In genomic region chr2:127614246-127614645, GRCh38 we compare ENCODE assay signal across 23 cellular contexts. TPM values are rescaled to one million over a fixed set of nuclear protein-coding genes. Genes with fewer than 3 reads are reported as not detected.
DNase-seq lines count a peak whose midpoint lies in the region; ATAC-seq and TF ChIP-seq lines count a peak whose summit lies in the region.
"Had no signal": no experiment of that assay in that cellular context is flagged by ENCODE, and none has a peak within 500 bp of the region (broad histone marks: within the 10 kb centered on the region; RNA-seq: fewer than 3 reads in every experiment).

No MANE protein-coding gene starts in this region.

- peak overlapping the region; percentile 77 for H3K9ac ChIP-seq in Loucy (ENCODE audit: low read depth, low read length, poor library complexity, severe bottlenecking)
- H3K9ac ChIP-seq: BLaER1, KMS-11 had no signal

- H3K36me3 Mint-ChIP-seq in activated naive CD4-positive, alpha-beta T cell treated with anti-CD3 and anti-CD28 coated beads, Interleukin-2, amount 10 ng/mL, durations not matched to agents 7 days and 5 days, result peaks cover 3% of the 10 kb centered on the region
- peaks cover 8% of the 10 kb centered on the region for H3K36me3 Mint-ChIP-seq in endothelial cell (ENCODE audit: low read depth, unreplicated experiment)

- WGBS in sigmoid colon, 2 donors, result 94 to 97% methylated on average over 2 of the region's 2 CpGs

- H3K4me1 ChIP-seq in Loucy (ENCODE audit: insufficient read depth, low read length, poor library complexity, severe bottlenecking) (peaks cover 58% of the 10 kb centered on the region), sigmoid colon (no peaks in the 10 kb centered on the region)

- peaks cover 22% of the 10 kb centered on the region for H3K4me1 Mint-ChIP-seq in activated naive CD4-positive, alpha-beta T cell treated with anti-CD3 and anti-CD28 coated beads, Interleukin-2, amount 10 ng/mL, durations not matched to agents 7 days and 5 days
- H3K4me1 Mint-ChIP-seq in endothelial cell (ENCODE audit: unreplicated experiment), result no peaks in the 10 kb centered on the region
- H3K4me1 Mint-ChIP-seq: H9 had no signal

- intact Hi-C loops in sigmoid colon (cut with DNase I), result no loop called here

- no peaks in the 10 kb centered on the region for H3K79me2 ChIP-seq in Loucy (ENCODE audit: insufficient read depth, low read length)

- peaks cover 12% of the 10 kb centered on the region; the same call in 1 of the 2 replicates for H3K9me3 ChIP-seq in Loucy (ENCODE audit: insufficient read depth, low read depth, low read length)
- H3K9me3 ChIP-seq in sigmoid colon, result peaks cover 0 to 8% (median 3%) of the 10 kb centered on the region in 4 donors

- H3K27me3 Mint-ChIP-seq in activated naive CD4-positive, alpha-beta T cell treated with anti-CD3 and anti-CD28 coated beads, Interleukin-2, amount 10 ng/mL, durations not matched to agents 7 days and 5 days, result peaks cover 47% of the 10 kb centered on the region
- H3K27me3 Mint-ChIP-seq in endothelial cell (ENCODE audit: unreplicated experiment), result peaks cover 6% of the 10 kb centered on the region

- H3K27me3 ChIP-seq in Loucy (ENCODE audit: insufficient read depth, low read length, poor library complexity, severe bottlenecking) (no peaks in the 10 kb centered on the region), sigmoid colon (no peaks in the 10 kb centered on the region)
- H3K27me3 ChIP-seq: BLaER1, MG63 had no signal

- no peak overlapping the region for H2AFZ ChIP-seq in Loucy (ENCODE audit: low read length)

- H3F3A ChIP-seq in Loucy (ENCODE audit: low read depth), result peaks cover 32% of the 10 kb centered on the region

- peaks cover 11% of the 10 kb centered on the region for H3K9me3 Mint-ChIP-seq in activated naive CD4-positive, alpha-beta T cell treated with anti-CD3 and anti-CD28 coated beads, Interleukin-2, amount 10 ng/mL, durations not matched to agents 7 days and 5 days
- peaks cover 4% of the 10 kb centered on the region for H3K9me3 Mint-ChIP-seq in endothelial cell (ENCODE audit: unreplicated experiment)

- H3K36me3 ChIP-seq in Loucy (ENCODE audit: insufficient read depth, low read length) (no peaks in the 10 kb centered on the region), sigmoid colon (no peaks in the 10 kb centered on the region)
- H3K36me3 ChIP-seq: BLaER1, MG63 had no signal

- no peak for TF ChIP-seq EP300 in sigmoid colon (IDR thresholded peaks at IDR 0.05)

- no peak for TF ChIP-seq CTCF in Loucy (conservative IDR thresholded peaks at IDR 0.05; ENCODE audit: low read length)
- no peak for TF ChIP-seq CTCF in sigmoid colon (IDR thresholded peaks at IDR 0.05)
- no peak for TF ChIP-seq CTCF in endothelial cell (IDR thresholded peaks at IDR 0.05; ENCODE audit: unreplicated experiment)

- CTCF ChIA-PET in activated naive CD4-positive, alpha-beta T cell treated with anti-CD3 and anti-CD28 coated beads, Interleukin-2, amount 10 ng/mL, durations not matched to agents 7 days and 5 days (lab: Charles Lee), result interaction anchor here (0.8 to 1.0 kb wide), 2 partner anchors 8 to 23 kb away, joined by 3 read pairs; no protein-coding TSS in a partner anchor

- ATAC-seq in left lobe of liver, result no peak
- ATAC-seq: Panc1 had no signal

- H3K4me3 Mint-ChIP-seq in activated naive CD4-positive, alpha-beta T cell treated with anti-CD3 and anti-CD28 coated beads, Interleukin-2, amount 10 ng/mL, durations not matched to agents 7 days and 5 days, result no peak overlapping the region
- no peak overlapping the region for H3K4me3 Mint-ChIP-seq in endothelial cell (ENCODE audit: unreplicated experiment)
- H3K4me3 Mint-ChIP-seq: CD8-positive, alpha-beta memory T cell; H9 had no signal

- H3K27ac ChIP-seq in sigmoid colon, result no peak overlapping the region
- H3K27ac ChIP-seq: BLaER1, HL-60, KMS-11 had no signal

- DNase-seq in activated naive CD4-positive, alpha-beta T cell treated with anti-CD3 and anti-CD28 coated beads, Interleukin-2, amount 10 ng/mL, durations not matched to agents 7 days and 5 days, result peak; percentile 4
- no peak for DNase-seq in activated naive CD4-positive, alpha-beta T cell (lab: John Stamatoyannopoulos, UW)
- DNase-seq in left lobe of liver (ENCODE audit: low spot score) (peak; percentile 12), sigmoid colon (peak; percentile 8), HK-2 (ENCODE audit: unreplicated experiment) (no peak), NK-92 (lab: John Stamatoyannopoulos, UW; ENCODE audit: unreplicated experiment) (no peak), endothelial cell (ENCODE audit: low spot score) (no peak)
- DNase-seq: CD8-positive, alpha-beta memory T cell; DMS79 treated with DMSO at 0.1 percent for 48 hours; NCI-H1048; NCI-H1436 treated with DMSO at 0.1 percent for 48 hours; NCI-H2029; NCI-H345; NCI-H524 treated with DMSO at 0.1 percent for 48 hours had no signal

- H3K4me2 ChIP-seq in Loucy (ENCODE audit: low read depth, low read length, poor library complexity, severe bottlenecking), result peak overlapping the region; percentile 93
- H3K4me2 ChIP-seq: KMS-11 had no signal

- H3K4me3 ChIP-seq in Loucy (ENCODE audit: low read length, poor library complexity, severe bottlenecking) (peak overlapping the region; percentile 58), sigmoid colon (no peak overlapping the region)
- H3K4me3 ChIP-seq: BLaER1, MG63 had no signal

- no peak for TF ChIP-seq POLR2A in sigmoid colon (IDR thresholded peaks at IDR 0.05)

- H4K20me1 ChIP-seq in Loucy (ENCODE audit: insufficient read depth, low read length, poor library complexity, severe bottlenecking), result no peaks in the 10 kb centered on the region
- H4K20me1 ChIP-seq: BLaER1 had no signal

- no peaks in the 10 kb centered on the region for H3K9me2 ChIP-seq in Loucy (replicated peaks; ENCODE audit: low read depth, low read length)

- no peak overlapping the region for H3K27ac Mint-ChIP-seq in activated naive CD4-positive, alpha-beta T cell treated with anti-CD3 and anti-CD28 coated beads, Interleukin-2, amount 10 ng/mL, durations not matched to agents 7 days and 5 days
- H3K27ac Mint-ChIP-seq in endothelial cell (ENCODE audit: unreplicated experiment), result no peak overlapping the region
- H3K27ac Mint-ChIP-seq: CD8-positive, alpha-beta memory T cell; H9 had no signal

RNA-seq across cellular contexts. Expression of gene GPR17, which starts 31.7 kb away (rescaled TPM):
- total RNA-seq in left lobe of liver (not detected), sigmoid colon (1 to 10 TPM in 1 of 4 donors, under 1 TPM in 2, not detected in 1; 0.36 to 1.4 (median 0.66) TPM), endothelial cell (ENCODE audit: unreplicated experiment) (0.15 TPM)
- under 1 TPM in 2 of 3 donors, not detected in 1; 0.48 to 0.60 TPM for polyA plus RNA-seq in sigmoid colon
- total RNA-seq: CD8-positive, alpha-beta memory T cell; G401; HT1080 had no signal
- polyA plus RNA-seq: CD8-positive, alpha-beta memory T cell had no signal

Comparison
In these comparisons a context has a peak if more than half of its experiments do, and no peak if none do; other contexts are left out.
1. DNase-seq: peak in activated naive CD4-positive, alpha-beta T cell treated with anti-CD3 and anti-CD28 coated beads, Interleukin-2, amount 10 ng/mL, durations not matched to agents 7 days and 5 days (single experiment), left lobe of liver (single experiment) and sigmoid colon (single experiment); none in activated naive CD4-positive, alpha-beta T cell (0 of 4), HK-2 (single experiment), NK-92 (single experiment) and endothelial cell (single experiment).